In genomic region chr18:55421612-55422381, GRCh38 we compare ENCODE assay signal across 11 cellular contexts.
DNase-seq lines count a peak whose midpoint lies in the region; ATAC-seq and TF ChIP-seq lines count a peak whose summit lies in the region.
"Had no signal": no experiment of that assay in that cellular context is flagged by ENCODE, and none has a peak within 500 bp of the region (broad histone marks: within the 10 kb centered on the region; RNA-seq: fewer than 3 reads in every experiment).

No MANE protein-coding gene starts in this region.

- no peaks in the 10 kb centered on the region for H3K27me3 ChIP-seq in Peyer's patch
- no peaks in the 10 kb centered on the region for H3K27me3 ChIP-seq in foreskin keratinocyte
- H3K27me3 ChIP-seq in gastrocnemius medialis: no peaks in the 10 kb centered on the region

- intact Hi-C loops in gastrocnemius medialis (cut with DNase I; ENCODE audit: low total_unique reads): loop anchor here (2.0 to 5.0 kb wide), 3 partner anchors 17 to 441 kb away; no protein-coding TSS in a partner anchor

- H3K4me1 ChIP-seq in Peyer's patch (no peaks in the 10 kb centered on the region), foreskin keratinocyte (peaks cover 2% of the 10 kb centered on the region), gastrocnemius medialis (peaks cover 31 to 33% of the 10 kb centered on the region in 2 donors)

- TF ChIP-seq POLR2A in Peyer's patch (IDR thresholded peaks at IDR 0.05) (no peak), gastrocnemius medialis (IDR thresholded peaks at IDR 0.05) (no peak)

- in situ Hi-C loops in gastrocnemius medialis (cut with MboI; ENCODE audit: low sequenced_read_pairs in 4 of 4): loop anchor here in 2 of 4 donors (10.0 to 25.0 kb wide), 4 partner anchors 109 to 366 kb away; partner anchors contain the start of gene TCF4 (in 2 of the 2)

- H3K9me3 ChIP-seq in Peyer's patch (no peaks in the 10 kb centered on the region), gastrocnemius medialis (no peaks in the 10 kb centered on the region)

- TF ChIP-seq CTCF in Peyer's patch (IDR thresholded peaks at IDR 0.05) (no peak), foreskin keratinocyte (conservative IDR thresholded peaks at IDR 0.05) (no peak), gastrocnemius medialis (IDR thresholded peaks at IDR 0.05 in 4 of 5, conservative IDR thresholded peaks at IDR 0.05 in 1 of 5) (no peak)

- DNase-seq in EL (peak; percentile 71), Peyer's patch (peak in 1 of 3 donors; percentile 22), foreskin keratinocyte (peak; percentile 65 to 80), gastrocnemius medialis (peak; percentile 46 to 64)
- DNase-seq in stimulated activated CD4-positive, alpha-beta T cell treated with anti-CD3 and anti-CD28 coated beads, Interleukin-2, amount 100 ng/mL, for 24 hours: no peak
- DNase-seq: activated gamma-delta T cell, left colon had no signal

- H3K36me3 ChIP-seq in Peyer's patch: no peaks in the 10 kb centered on the region
- H3K36me3 ChIP-seq in gastrocnemius medialis: no peaks in the 10 kb centered on the region

- H3K27ac ChIP-seq in Peyer's patch: peak overlapping the region; percentile 39 to 59 (median 55)
- peak overlapping the region; percentile 0 for H3K27ac ChIP-seq in foreskin keratinocyte
- peak overlapping the region; percentile 73 to 92 (median 89) for H3K27ac ChIP-seq in gastrocnemius medialis

- H3K4me3 ChIP-seq in Peyer's patch: peak overlapping the region in 3 of 4 donors; percentile 16 to 33 (median 25)
- peak overlapping the region; percentile 50 to 52 (median 52) for H3K4me3 ChIP-seq in gastrocnemius medialis

- ATAC-seq in foreskin keratinocyte (peak; percentile 83), gastrocnemius medialis (peak; percentile 55 to 81), GM21528 (IDR thresholded peaks at IDR 0.05; ENCODE audit: low FRiP score, unreplicated experiment) (no peak), GM21576 (IDR thresholded peaks at IDR 0.05; ENCODE audit: unreplicated experiment) (no peak), HG02970 (IDR thresholded peaks at IDR 0.05; ENCODE audit: low FRiP score, unreplicated experiment) (no peak)
- ATAC-seq: left colon, Panc1 had no signal

Comparison
In these comparisons a context has a peak if more than half of its experiments do, and no peak if none do; other contexts are left out.
1. DNase-seq: peak in EL (single experiment), foreskin keratinocyte (2 of 2) and gastrocnemius medialis (2 of 2); none in stimulated activated CD4-positive, alpha-beta T cell treated with anti-CD3 and anti-CD28 coated beads, Interleukin-2, amount 100 ng/mL, for 24 hours (0 of 2).
2. H3K27ac ChIP-seq: peak in every context shown above with its lines; median percentile 89 in gastrocnemius medialis; 55 in Peyer's patch; 0 in foreskin keratinocyte.
3. ATAC-seq: peak in foreskin keratinocyte (single experiment) and gastrocnemius medialis (2 of 2); none in GM21528 (single experiment), GM21576 (single experiment) and HG02970 (single experiment).